Comparison of ENCODE assay signal across 1 cellular context in genomic region chr1:205480349-205481278, GRCh38.
TF ChIP-seq lines count a peak whose summit lies in the region.

No MANE protein-coding gene starts in this region.

TF ChIP-seq in GM12878, 131 proteins besides CTCF, POLR2A, EP300 and RAD21 (continued from another document and continues in another):
- TF ChIP-seq, protein P1, sequence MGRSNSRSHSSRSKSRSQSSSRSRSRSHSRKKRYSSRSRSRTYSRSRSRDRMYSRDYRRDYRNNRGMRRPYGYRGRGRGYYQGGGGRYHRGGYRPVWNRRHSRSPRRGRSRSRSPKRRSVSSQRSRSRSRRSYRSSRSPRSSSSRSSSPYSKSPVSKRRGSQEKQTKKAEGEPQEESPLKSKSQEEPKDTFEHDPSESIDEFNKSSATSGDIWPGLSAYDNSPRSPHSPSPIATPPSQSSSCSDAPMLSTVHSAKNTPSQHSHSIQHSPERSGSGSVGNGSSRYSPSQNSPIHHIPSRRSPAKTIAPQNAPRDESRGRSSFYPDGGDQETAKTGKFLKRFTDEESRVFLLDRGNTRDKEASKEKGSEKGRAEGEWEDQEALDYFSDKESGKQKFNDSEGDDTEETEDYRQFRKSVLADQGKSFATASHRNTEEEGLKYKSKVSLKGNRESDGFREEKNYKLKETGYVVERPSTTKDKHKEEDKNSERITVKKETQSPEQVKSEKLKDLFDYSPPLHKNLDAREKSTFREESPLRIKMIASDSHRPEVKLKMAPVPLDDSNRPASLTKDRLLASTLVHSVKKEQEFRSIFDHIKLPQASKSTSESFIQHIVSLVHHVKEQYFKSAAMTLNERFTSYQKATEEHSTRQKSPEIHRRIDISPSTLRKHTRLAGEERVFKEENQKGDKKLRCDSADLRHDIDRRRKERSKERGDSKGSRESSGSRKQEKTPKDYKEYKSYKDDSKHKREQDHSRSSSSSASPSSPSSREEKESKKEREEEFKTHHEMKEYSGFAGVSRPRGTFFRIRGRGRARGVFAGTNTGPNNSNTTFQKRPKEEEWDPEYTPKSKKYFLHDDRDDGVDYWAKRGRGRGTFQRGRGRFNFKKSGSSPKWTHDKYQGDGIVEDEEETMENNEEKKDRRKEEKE (IDR thresholded peaks at IDR 0.05), result no peak
- TF ChIP-seq FOXK2 (IDR thresholded peaks at IDR 0.05) (0 out of 2 replicates have a peak, but pooled peaks have one; percentile 21), NFIC (IDR thresholded peaks at IDR 0.05; ENCODE audit: low read depth, low read length) (no peak), SMAD1 (IDR thresholded peaks at IDR 0.05; ENCODE audit: low read depth, partially characterized antibody) (no peak), MYC (IDR thresholded peaks at IDR 0.05; ENCODE audit: insufficient read depth, insufficient read length, insufficient replicate concordance, low read length, severe bottlenecking) (no peak), ZBTB33 (IDR thresholded peaks at IDR 0.05) (no peak), ZNF384 (IDR thresholded peaks at IDR 0.05; ENCODE audit: borderline replicate concordance, low read depth, low read length) (no peak), BHLHE40 (IDR thresholded peaks at IDR 0.05; ENCODE audit: borderline replicate concordance in 1 of 2, low read depth in 2 of 2, low read length in 1 of 2) (peak; percentile 45 to 59; a peak in 2 of 4 replicates), CHD2 (IDR thresholded peaks at IDR 0.05; ENCODE audit: borderline replicate concordance, low read depth, low read length) (peak; percentile 81), SPI1 (IDR thresholded peaks at IDR 0.05; ENCODE audit: borderline replicate concordance, insufficient read depth, low read depth, low read length) (peak; percentile 65; the same call in 1 of the 2 replicates), PAX5 (IDR thresholded peaks at IDR 0.05; ENCODE audit: borderline replicate concordance, low read depth, low read length) (peak; percentile 82; the same call in 1 of the 2 replicates), CEBPB (IDR thresholded peaks at IDR 0.05; ENCODE audit: borderline replicate concordance in 1 of 2, low read depth in 2 of 2, low read length in 2 of 2) (no peak), EED (IDR thresholded peaks at IDR 0.05; ENCODE audit: low read depth) (peak; percentile 85), CBX3 (IDR thresholded peaks at IDR 0.05; ENCODE audit: borderline replicate concordance, low read depth) (no peak), TARDBP (IDR thresholded peaks at IDR 0.05; ENCODE audit: borderline replicate concordance) (no peak), MEF2A (IDR thresholded peaks at IDR 0.05; ENCODE audit: insufficient read depth, low read depth, low read length) (0 out of 2 replicates have a peak, but pooled peaks have one; percentile 12), PAX8 (IDR thresholded peaks at IDR 0.05) (no peak), NR2C1 (IDR thresholded peaks at IDR 0.05) (no peak), ASH2L (IDR thresholded peaks at IDR 0.05; ENCODE audit: borderline replicate concordance, low read depth) (no peak), BMI1 (IDR thresholded peaks at IDR 0.05; ENCODE audit: borderline replicate concordance) (peak; percentile 74), BRCA1 (IDR thresholded peaks at IDR 0.05; ENCODE audit: low read depth, low read length) (no peak), MEF2B (IDR thresholded peaks at IDR 0.05; ENCODE audit: partially characterized antibody, poor library complexity, severe bottlenecking) (peak; percentile 64), ZZZ3 (IDR thresholded peaks at IDR 0.05; ENCODE audit: control insufficient read depth, insufficient read length, low read depth) (no peak), STAT1 (conservative IDR thresholded peaks at IDR 0.05) (no peak), ZSCAN29 (IDR thresholded peaks at IDR 0.05) (no peak), ZNF24 (IDR thresholded peaks at IDR 0.05) (no peak), ETV6 (conservative IDR thresholded peaks at IDR 0.05 in 1 of 2, IDR thresholded peaks at IDR 0.05 in 1 of 2; ENCODE audit: borderline replicate concordance in 1 of 2, low read depth in 1 of 2) (no peak), NBN (IDR thresholded peaks at IDR 0.05) (peak; percentile 93), HDGF (IDR thresholded peaks at IDR 0.05) (peak; percentile 90), NFXL1 (IDR thresholded peaks at IDR 0.05; ENCODE audit: borderline replicate concordance) (no peak), LARP7 (IDR thresholded peaks at IDR 0.05) (no peak), RCOR1 (conservative IDR thresholded peaks at IDR 0.05; ENCODE audit: low read depth, low read length) (no peak), GATAD2B (conservative IDR thresholded peaks at IDR 0.05; ENCODE audit: low read depth) (peak; percentile 85), TCF12 (IDR thresholded peaks at IDR 0.05; ENCODE audit: low read depth, low read length) (peak; percentile 83), ATF7 (IDR thresholded peaks at IDR 0.05; ENCODE audit: low read depth) (peak; percentile 49; the same call in 1 of the 2 replicates), POLR2AphosphoS2 (IDR thresholded peaks at IDR 0.05; ENCODE audit: low read depth, low read length) (no peak), JUNB (IDR thresholded peaks at IDR 0.05) (no peak), SIX5 (IDR thresholded peaks at IDR 0.05; ENCODE audit: low read depth, low read length, severe bottlenecking) (no peak), YBX1 (IDR thresholded peaks at IDR 0.05) (no peak), MYB (IDR thresholded peaks at IDR 0.05; ENCODE audit: borderline replicate concordance, low read depth, low read length) (no peak), ATF3 (IDR thresholded peaks at IDR 0.05; ENCODE audit: borderline replicate concordance, extremely low read depth, low read depth, low read length) (no peak), SP1 (IDR thresholded peaks at IDR 0.05; ENCODE audit: low read depth, low read length) (peak; percentile 79)
- TF ChIP-seq, protein P2, sequence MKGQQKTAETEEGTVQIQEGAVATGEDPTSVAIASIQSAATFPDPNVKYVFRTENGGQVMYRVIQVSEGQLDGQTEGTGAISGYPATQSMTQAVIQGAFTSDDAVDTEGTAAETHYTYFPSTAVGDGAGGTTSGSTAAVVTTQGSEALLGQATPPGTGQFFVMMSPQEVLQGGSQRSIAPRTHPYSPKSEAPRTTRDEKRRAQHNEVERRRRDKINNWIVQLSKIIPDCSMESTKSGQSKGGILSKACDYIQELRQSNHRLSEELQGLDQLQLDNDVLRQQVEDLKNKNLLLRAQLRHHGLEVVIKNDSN (IDR thresholded peaks at IDR 0.05; ENCODE audit: borderline replicate concordance, extremely low read length, insufficient read depth, low read depth, low read length), result no peak
- TF ChIP-seq, protein P3, sequence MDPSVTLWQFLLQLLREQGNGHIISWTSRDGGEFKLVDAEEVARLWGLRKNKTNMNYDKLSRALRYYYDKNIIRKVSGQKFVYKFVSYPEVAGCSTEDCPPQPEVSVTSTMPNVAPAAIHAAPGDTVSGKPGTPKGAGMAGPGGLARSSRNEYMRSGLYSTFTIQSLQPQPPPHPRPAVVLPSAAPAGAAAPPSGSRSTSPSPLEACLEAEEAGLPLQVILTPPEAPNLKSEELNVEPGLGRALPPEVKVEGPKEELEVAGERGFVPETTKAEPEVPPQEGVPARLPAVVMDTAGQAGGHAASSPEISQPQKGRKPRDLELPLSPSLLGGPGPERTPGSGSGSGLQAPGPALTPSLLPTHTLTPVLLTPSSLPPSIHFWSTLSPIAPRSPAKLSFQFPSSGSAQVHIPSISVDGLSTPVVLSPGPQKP (IDR thresholded peaks at IDR 0.05; ENCODE audit: low read depth, low read length), result no peak
- TF ChIP-seq, protein P4, sequence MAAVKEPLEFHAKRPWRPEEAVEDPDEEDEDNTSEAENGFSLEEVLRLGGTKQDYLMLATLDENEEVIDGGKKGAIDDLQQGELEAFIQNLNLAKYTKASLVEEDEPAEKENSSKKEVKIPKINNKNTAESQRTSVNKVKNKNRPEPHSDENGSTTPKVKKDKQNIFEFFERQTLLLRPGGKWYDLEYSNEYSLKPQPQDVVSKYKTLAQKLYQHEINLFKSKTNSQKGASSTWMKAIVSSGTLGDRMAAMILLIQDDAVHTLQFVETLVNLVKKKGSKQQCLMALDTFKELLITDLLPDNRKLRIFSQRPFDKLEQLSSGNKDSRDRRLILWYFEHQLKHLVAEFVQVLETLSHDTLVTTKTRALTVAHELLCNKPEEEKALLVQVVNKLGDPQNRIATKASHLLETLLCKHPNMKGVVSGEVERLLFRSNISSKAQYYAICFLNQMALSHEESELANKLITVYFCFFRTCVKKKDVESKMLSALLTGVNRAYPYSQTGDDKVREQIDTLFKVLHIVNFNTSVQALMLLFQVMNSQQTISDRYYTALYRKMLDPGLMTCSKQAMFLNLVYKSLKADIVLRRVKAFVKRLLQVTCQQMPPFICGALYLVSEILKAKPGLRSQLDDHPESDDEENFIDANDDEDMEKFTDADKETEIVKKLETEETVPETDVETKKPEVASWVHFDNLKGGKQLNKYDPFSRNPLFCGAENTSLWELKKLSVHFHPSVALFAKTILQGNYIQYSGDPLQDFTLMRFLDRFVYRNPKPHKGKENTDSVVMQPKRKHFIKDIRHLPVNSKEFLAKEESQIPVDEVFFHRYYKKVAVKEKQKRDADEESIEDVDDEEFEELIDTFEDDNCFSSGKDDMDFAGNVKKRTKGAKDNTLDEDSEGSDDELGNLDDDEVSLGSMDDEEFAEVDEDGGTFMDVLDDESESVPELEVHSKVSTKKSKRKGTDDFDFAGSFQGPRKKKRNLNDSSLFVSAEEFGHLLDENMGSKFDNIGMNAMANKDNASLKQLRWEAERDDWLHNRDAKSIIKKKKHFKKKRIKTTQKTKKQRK (IDR thresholded peaks at IDR 0.05; ENCODE audit: low read depth, low read length), result no peak
- TF ChIP-seq, protein P5, sequence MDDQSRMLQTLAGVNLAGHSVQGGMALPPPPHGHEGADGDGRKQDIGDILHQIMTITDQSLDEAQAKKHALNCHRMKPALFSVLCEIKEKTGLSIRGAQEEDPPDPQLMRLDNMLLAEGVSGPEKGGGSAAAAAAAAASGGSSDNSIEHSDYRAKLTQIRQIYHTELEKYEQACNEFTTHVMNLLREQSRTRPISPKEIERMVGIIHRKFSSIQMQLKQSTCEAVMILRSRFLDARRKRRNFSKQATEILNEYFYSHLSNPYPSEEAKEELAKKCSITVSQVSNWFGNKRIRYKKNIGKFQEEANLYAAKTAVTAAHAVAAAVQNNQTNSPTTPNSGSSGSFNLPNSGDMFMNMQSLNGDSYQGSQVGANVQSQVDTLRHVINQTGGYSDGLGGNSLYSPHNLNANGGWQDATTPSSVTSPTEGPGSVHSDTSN (IDR thresholded peaks at IDR 0.05; ENCODE audit: insufficient replicate concordance, low read depth, low read length), result no peak
- TF ChIP-seq, protein P6, sequence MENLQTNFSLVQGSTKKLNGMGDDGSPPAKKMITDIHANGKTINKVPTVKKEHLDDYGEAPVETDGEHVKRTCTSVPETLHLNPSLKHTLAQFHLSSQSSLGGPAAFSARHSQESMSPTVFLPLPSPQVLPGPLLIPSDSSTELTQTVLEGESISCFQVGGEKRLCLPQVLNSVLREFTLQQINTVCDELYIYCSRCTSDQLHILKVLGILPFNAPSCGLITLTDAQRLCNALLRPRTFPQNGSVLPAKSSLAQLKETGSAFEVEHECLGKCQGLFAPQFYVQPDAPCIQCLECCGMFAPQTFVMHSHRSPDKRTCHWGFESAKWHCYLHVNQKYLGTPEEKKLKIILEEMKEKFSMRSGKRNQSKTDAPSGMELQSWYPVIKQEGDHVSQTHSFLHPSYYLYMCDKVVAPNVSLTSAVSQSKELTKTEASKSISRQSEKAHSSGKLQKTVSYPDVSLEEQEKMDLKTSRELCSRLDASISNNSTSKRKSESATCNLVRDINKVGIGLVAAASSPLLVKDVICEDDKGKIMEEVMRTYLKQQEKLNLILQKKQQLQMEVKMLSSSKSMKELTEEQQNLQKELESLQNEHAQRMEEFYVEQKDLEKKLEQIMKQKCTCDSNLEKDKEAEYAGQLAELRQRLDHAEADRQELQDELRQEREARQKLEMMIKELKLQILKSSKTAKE (IDR thresholded peaks at IDR 0.05; ENCODE audit: low read depth, poor library complexity, severe bottlenecking), result no peak
- TF ChIP-seq, protein P7, sequence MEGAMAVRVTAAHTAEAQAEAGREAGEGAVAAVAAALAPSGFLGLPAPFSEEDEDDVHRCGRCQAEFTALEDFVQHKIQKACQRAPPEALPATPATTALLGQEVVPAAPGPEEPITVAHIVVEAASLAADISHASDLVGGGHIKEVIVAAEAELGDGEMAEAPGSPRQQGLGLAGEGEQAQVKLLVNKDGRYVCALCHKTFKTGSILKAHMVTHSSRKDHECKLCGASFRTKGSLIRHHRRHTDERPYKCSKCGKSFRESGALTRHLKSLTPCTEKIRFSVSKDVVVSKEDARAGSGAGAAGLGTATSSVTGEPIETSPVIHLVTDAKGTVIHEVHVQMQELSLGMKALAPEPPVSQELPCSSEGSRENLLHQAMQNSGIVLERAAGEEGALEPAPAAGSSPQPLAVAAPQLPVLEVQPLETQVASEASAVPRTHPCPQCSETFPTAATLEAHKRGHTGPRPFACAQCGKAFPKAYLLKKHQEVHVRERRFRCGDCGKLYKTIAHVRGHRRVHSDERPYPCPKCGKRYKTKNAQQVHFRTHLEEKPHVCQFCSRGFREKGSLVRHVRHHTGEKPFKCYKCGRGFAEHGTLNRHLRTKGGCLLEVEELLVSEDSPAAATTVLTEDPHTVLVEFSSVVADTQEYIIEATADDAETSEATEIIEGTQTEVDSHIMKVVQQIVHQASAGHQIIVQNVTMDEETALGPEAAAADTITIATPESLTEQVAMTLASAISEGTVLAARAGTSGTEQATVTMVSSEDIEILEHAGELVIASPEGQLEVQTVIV (IDR thresholded peaks at IDR 0.05; ENCODE audit: borderline replicate concordance, partially characterized antibody), result no peak
